In genomic region chr20:3788685-3789155, GRCh38 we compare ENCODE assay signal across 15 cellular contexts. TPM values are rescaled to one million over a fixed set of nuclear protein-coding genes. Genes with fewer than 3 reads are reported as not detected.
DNase-seq lines count a peak whose midpoint lies in the region; ATAC-seq and TF ChIP-seq lines count a peak whose summit lies in the region.
"Had no signal": no experiment of that assay in that cellular context is flagged by ENCODE, and none has a peak within 500 bp of the region (broad histone marks: within the 10 kb centered on the region; RNA-seq: fewer than 3 reads in every experiment).

No MANE protein-coding gene starts in this region.

- peaks cover 28% of the 10 kb centered on the region for H3K4me1 Mint-ChIP-seq in stimulated activated memory B cell treated with anti-CD40 and anti-IgM and Interleukin-4, amounts not matched to agents 10 μg/mL and 1 μg/mL and 100 μg/mL, for 72 hours
- H3K4me1 Mint-ChIP-seq in CD14-positive monocyte: peaks cover 26% of the 10 kb centered on the region

- no peaks in the 10 kb centered on the region for H3K9me3 Mint-ChIP-seq in stimulated activated memory B cell treated with anti-CD40 and anti-IgM and Interleukin-4, amounts not matched to agents 10 μg/mL and 1 μg/mL and 100 μg/mL, for 72 hours
- H3K9me3 Mint-ChIP-seq in CD14-positive monocyte: no peaks in the 10 kb centered on the region

- H3K9me3 ChIP-seq in right atrium auricular region (no peaks in the 10 kb centered on the region), colonic mucosa (no peaks in the 10 kb centered on the region)

- H3K36me3 ChIP-seq in right atrium auricular region (peaks cover 6% of the 10 kb centered on the region), colonic mucosa (no peaks in the 10 kb centered on the region)

- H3K36me3 Mint-ChIP-seq in stimulated activated memory B cell treated with anti-CD40 and anti-IgM and Interleukin-4, amounts not matched to agents 10 μg/mL and 1 μg/mL and 100 μg/mL, for 72 hours: peaks cover 10% of the 10 kb centered on the region
- peaks cover 5 to 9% of the 10 kb centered on the region in 2 donors for H3K36me3 Mint-ChIP-seq in CD14-positive monocyte

- peak overlapping the region; percentile 8 to 46 for H3K9ac ChIP-seq in colonic mucosa (ENCODE audit: low read depth in 2 of 2, low read length in 2 of 2)

- peak; percentile 17 for DNase-seq in Right ventricle myocardium inferior (ENCODE audit: missing footprints)
- DNase-seq in right atrium auricular region (ENCODE audit: low spot score): no peak
- peak; percentile 60 for DNase-seq in NCI-H460 (ENCODE audit: extremely low read depth, low read depth)
- peak; percentile 74 for DNase-seq in colonic mucosa
- no peak for DNase-seq in HCEC 1CT
- DNase-seq in CD14-positive monocyte (ENCODE audit: low spot score): no peak
- DNase-seq: activated CD4-positive, CD25-positive, alpha-beta regulatory T cell treated with anti-CD3 and anti-CD28 coated beads, Interleukin-2, amount 50 U/mL, for 72 hours; dorsolateral prefrontal cortex; head of caudate nucleus; NCI-H1694; trophoblast cell had no signal

- H3K27ac Mint-ChIP-seq in stimulated activated memory B cell treated with anti-CD40 and anti-IgM and Interleukin-4, amounts not matched to agents 10 μg/mL and 1 μg/mL and 100 μg/mL, for 72 hours: peak overlapping the region; percentile 54
- H3K27ac Mint-ChIP-seq in CD14-positive monocyte: no peak overlapping the region

- H3K4me1 ChIP-seq in right atrium auricular region (peaks cover 0 to 30% of the 10 kb centered on the region in 2 donors), colonic mucosa (peaks cover 20% of the 10 kb centered on the region)

- H3K27me3 Mint-ChIP-seq in stimulated activated memory B cell treated with anti-CD40 and anti-IgM and Interleukin-4, amounts not matched to agents 10 μg/mL and 1 μg/mL and 100 μg/mL, for 72 hours: no peaks in the 10 kb centered on the region
- peaks cover 0 to 3% (median 1%) of the 10 kb centered on the region in 3 donors for H3K27me3 Mint-ChIP-seq in CD14-positive monocyte (ENCODE audit: low read depth in 3 of 3)

- intact Hi-C loops in Right ventricle myocardium inferior (cut with DNase I) (no loop called here), colonic mucosa (cut with DNase I) (loop anchor here (2.0 to 5.0 kb wide), 2 partner anchors 28 to 64 kb away; no protein-coding TSS in a partner anchor), CD14-positive monocyte (cut with micrococcal nuclease) (loop anchor here in 1 of 2 donors (10.0 kb wide), 1 partner anchor 56 kb away; the partner anchor contains the start of gene MAVS)

- H3K4me3 Mint-ChIP-seq in stimulated activated memory B cell treated with anti-CD40 and anti-IgM and Interleukin-4, amounts not matched to agents 10 μg/mL and 1 μg/mL and 100 μg/mL, for 72 hours: peak overlapping the region; percentile 3
- H3K4me3 Mint-ChIP-seq in CD14-positive monocyte: no peak overlapping the region

- H3K27me3 ChIP-seq in right atrium auricular region (no peaks in the 10 kb centered on the region), colonic mucosa (no peaks in the 10 kb centered on the region)
- H3K27me3 ChIP-seq: dorsolateral prefrontal cortex had no signal

- ATAC-seq in Right ventricle myocardium inferior (no peak), GM18517 (IDR thresholded peaks at IDR 0.05; ENCODE audit: unreplicated experiment) (no peak)
- ATAC-seq in stimulated activated memory B cell treated with anti-CD40 and anti-IgM and Interleukin-4, amounts not matched to agents 10 μg/mL and 1 μg/mL and 100 μg/mL, for 72 hours: no peak

- no peak for TF ChIP-seq CTCF in right atrium auricular region (IDR thresholded peaks at IDR 0.05)
- no peak for TF ChIP-seq CTCF in colonic mucosa (IDR thresholded peaks at IDR 0.05)
- no peak for TF ChIP-seq CTCF in CD14-positive monocyte (IDR thresholded peaks at IDR 0.05)

- H3K27ac ChIP-seq in right atrium auricular region: no peak overlapping the region
- no peak overlapping the region for H3K27ac ChIP-seq in colonic mucosa

- H3K4me3 ChIP-seq in right atrium auricular region: no peak overlapping the region
- no peak overlapping the region for H3K4me3 ChIP-seq in colonic mucosa
- H3K4me3 ChIP-seq: lung had no signal

RNA-seq across cellular contexts. Expression of gene CENPB, which starts 2.2 kb away (rescaled TPM):
- 68.2 TPM for total RNA-seq in Right ventricle myocardium inferior
- 10 to 100 TPM; 49.1 to 77.1 TPM for total RNA-seq in right atrium auricular region
- total RNA-seq in NCI-H460 (2014; rRNA removed; shearing (Covaris generic)): 53.1 and 56.2 TPM in 2 replicates
- polyA plus RNA-seq in NCI-H460 (2014; cell fraction: nucleus; rRNA removed): 85.7 and 86.3 TPM in 2 replicates
- total RNA-seq in colonic mucosa: 10 to 100 TPM; 65.6 to 93.3 TPM
- 1 to 10 TPM; 1.1 to 1.4 TPM for polyA plus RNA-seq in CD14-positive monocyte

RNA-seq across cellular contexts. Expression of gene CDC25B, which starts 7.4 kb away (rescaled TPM):
- total RNA-seq in Right ventricle myocardium inferior (10.1 TPM), right atrium auricular region (10 to 100 TPM; 10.4 to 11.4 TPM), colonic mucosa (10 to 100 TPM; 41.9 to 65.5 TPM)
- 64.3 and 66.7 TPM in 2 replicates for total RNA-seq in NCI-H460 (2014; rRNA removed; shearing (Covaris generic))
- polyA plus RNA-seq in NCI-H460 (2014; cell fraction: nucleus; rRNA removed): 85.4 and 87.9 TPM in 2 replicates
- polyA plus RNA-seq in CD14-positive monocyte: 1 to 10 TPM; 3.6 to 4.0 TPM

RNA-seq across cellular contexts. Expression of gene SPEF1, which starts 7.5 kb away (rescaled TPM):
- total RNA-seq in Right ventricle myocardium inferior: 0.14 TPM
- under 1 TPM in 1 of 2 donors, not detected in 1; 0.31 TPM for total RNA-seq in right atrium auricular region
- total RNA-seq in NCI-H460 (2014; rRNA removed; shearing (Covaris generic)): 0.20 TPM in 1 of 2 replicates, not detected in the other
- 0.24 TPM in 1 of 2 replicates, not detected in the other for polyA plus RNA-seq in NCI-H460 (2014; cell fraction: nucleus; rRNA removed)
- not detected for total RNA-seq in colonic mucosa
- not detected for polyA plus RNA-seq in CD14-positive monocyte
- total RNA-seq: HT1080 had no signal

RNA-seq across cellular contexts. Expression of gene ADISSP, which starts 21.2 kb away (rescaled TPM):
- total RNA-seq in Right ventricle myocardium inferior: 14.6 TPM
- 10 to 100 TPM; 10.8 to 11.2 TPM for total RNA-seq in right atrium auricular region
- 42.0 and 50.7 TPM in 2 replicates for total RNA-seq in NCI-H460 (2014; rRNA removed; shearing (Covaris generic))
- 58.3 and 60.7 TPM in 2 replicates for polyA plus RNA-seq in NCI-H460 (2014; cell fraction: nucleus; rRNA removed)
- 10 to 100 TPM; 20.6 to 37.7 TPM for total RNA-seq in colonic mucosa
- polyA plus RNA-seq in CD14-positive monocyte: 10 to 100 TPM; 59.6 to 68.5 TPM

RNA-seq across cellular contexts. Expression of gene AP5S1, which starts 31.6 kb away (rescaled TPM):
- total RNA-seq in Right ventricle myocardium inferior: 9.8 TPM
- total RNA-seq in right atrium auricular region: 10 to 100 TPM; 14.6 to 17.3 TPM
- 12.3 and 13.8 TPM in 2 replicates for total RNA-seq in NCI-H460 (2014; rRNA removed; shearing (Covaris generic))
- 18.0 and 18.4 TPM in 2 replicates for polyA plus RNA-seq in NCI-H460 (2014; cell fraction: nucleus; rRNA removed)
- total RNA-seq in colonic mucosa: 10 to 100 TPM; 11.7 to 20.2 TPM
- polyA plus RNA-seq in CD14-positive monocyte: 10 to 100 TPM in 1 of 2 donors, 1 to 10 TPM in 1; 8.6 to 10.8 TPM

Comparison
In these comparisons a context has a peak if more than half of its experiments do, and no peak if none do; other contexts are left out.
1. DNase-seq: peak in Right ventricle myocardium inferior (single experiment), NCI-H460 (single experiment) and colonic mucosa (single experiment); none in right atrium auricular region (single experiment), HCEC 1CT (single experiment) and CD14-positive monocyte (single experiment).